In genomic region chr1:157702308-157702825, GRCh38 we compare ENCODE assay signal across 21 cellular contexts. TPM values are rescaled to one million over a fixed set of nuclear protein-coding genes. Genes with fewer than 3 reads are reported as not detected.
A peak's percentile ranks its signal among the peaks of the same experiment; 100 is the strongest.
DNase-seq lines count a peak whose midpoint lies in the region; ATAC-seq, FAIRE-seq and TF ChIP-seq lines count a peak whose summit lies in the region.
"Had no signal": no experiment of that assay in that cellular context is flagged by ENCODE, and none has a peak within 500 bp of the region (broad histone marks: within the 10 kb centered on the region; RNA-seq: fewer than 3 reads in every experiment).

No MANE protein-coding gene starts in this region.

- FAIRE-seq in HTR-8/SVneo (lab: Jason Lieb, UNC): no peak
- FAIRE-seq: RCC 7860 had no signal

- peaks cover 2% of the 10 kb centered on the region for H3K9me3 Mint-ChIP-seq in activated CD8-positive, alpha-beta T cell treated with anti-CD3 and anti-CD28 coated beads for 36 hours
- H3K9me3 Mint-ChIP-seq in activated CD8-positive, alpha-beta T cell treated with anti-CD3 and anti-CD28 coated beads, Interleukin-2, amount 10 ng/mL, durations not matched to agents 7 days and 5 days (ENCODE audit: insufficient read depth): no peaks in the 10 kb centered on the region
- H3K9me3 Mint-ChIP-seq in naive B cell: peaks cover 0 to 7% (median 0%) of the 10 kb centered on the region in 7 donors
- H3K9me3 Mint-ChIP-seq in stimulated activated naive B cell treated with anti-CD40 and anti-IgM and Interleukin-4, amounts not matched to agents 10 μg/mL and 1 μg/mL and 100 μg/mL, for 72 hours: peaks cover 7 to 9% of the 10 kb centered on the region in 2 donors
- H3K9me3 Mint-ChIP-seq: CD14-positive monocyte had no signal

- H3K36me3 ChIP-seq in DOHH2 (ENCODE audit: control insufficient read depth, low read length): no peaks in the 10 kb centered on the region
- H3K36me3 ChIP-seq: HAP-1, SJCRH30 had no signal

- H3K9me3 ChIP-seq in DOHH2 (ENCODE audit: control insufficient read depth, insufficient read depth, low read length): no peaks in the 10 kb centered on the region
- H3K9me3 ChIP-seq: HAP-1, SJCRH30 had no signal

- H3K4me3 ChIP-seq in DOHH2 (ENCODE audit: low read length): no peak overlapping the region
- H3K4me3 ChIP-seq: HAP-1, SJCRH30 had no signal

- H3K27ac ChIP-seq in DOHH2 (ENCODE audit: low read depth, low read length): no peak overlapping the region
- H3K27ac ChIP-seq: SJCRH30 had no signal

- peak overlapping the region; percentile 81 for H3K27ac Mint-ChIP-seq in activated CD8-positive, alpha-beta T cell treated with anti-CD3 and anti-CD28 coated beads for 36 hours
- H3K27ac Mint-ChIP-seq in activated CD8-positive, alpha-beta T cell treated with anti-CD3 and anti-CD28 coated beads, Interleukin-2, amount 10 ng/mL, durations not matched to agents 7 days and 5 days: no peak overlapping the region
- peak overlapping the region in 4 of 6 donors; percentile 3 to 93 (median 84) for H3K27ac Mint-ChIP-seq in naive B cell
- peak overlapping the region; percentile 93 for H3K27ac Mint-ChIP-seq in stimulated activated naive B cell treated with anti-CD40 and anti-IgM and Interleukin-4, amounts not matched to agents 10 μg/mL and 1 μg/mL and 100 μg/mL, for 72 hours
- H3K27ac Mint-ChIP-seq: CD14-positive monocyte had no signal

- H4K20me1 ChIP-seq in DOHH2 (ENCODE audit: control insufficient read depth, insufficient read depth, low read depth, low read length): no peaks in the 10 kb centered on the region

- CTCF ChIA-PET in activated CD8-positive, alpha-beta T cell treated with anti-CD3 and anti-CD28 coated beads for 36 hours (lab: Charles Lee): no interaction called here
- CTCF ChIA-PET in activated CD8-positive, alpha-beta T cell treated with anti-CD3 and anti-CD28 coated beads, Interleukin-2, amount 10 ng/mL, durations not matched to agents 7 days and 5 days (lab: Charles Lee): interaction anchor here (1.0 kb wide), 1 partner anchor 9 kb away, joined by 3 read pairs; no protein-coding TSS in a partner anchor

- peaks cover 14% of the 10 kb centered on the region for H3F3A ChIP-seq in DOHH2 (ENCODE audit: control insufficient read depth, insufficient read depth)

- no peaks in the 10 kb centered on the region for H3K36me3 Mint-ChIP-seq in activated CD8-positive, alpha-beta T cell treated with anti-CD3 and anti-CD28 coated beads for 36 hours (ENCODE audit: low read depth)
- no peaks in the 10 kb centered on the region for H3K36me3 Mint-ChIP-seq in activated CD8-positive, alpha-beta T cell treated with anti-CD3 and anti-CD28 coated beads, Interleukin-2, amount 10 ng/mL, durations not matched to agents 7 days and 5 days (ENCODE audit: low read depth)
- peaks cover 9 to 13% of the 10 kb centered on the region in 2 donors for H3K36me3 Mint-ChIP-seq in naive B cell
- peaks cover 38 to 54% of the 10 kb centered on the region in 2 donors for H3K36me3 Mint-ChIP-seq in stimulated activated naive B cell treated with anti-CD40 and anti-IgM and Interleukin-4, amounts not matched to agents 10 μg/mL and 1 μg/mL and 100 μg/mL, for 72 hours
- H3K36me3 Mint-ChIP-seq: CD14-positive monocyte had no signal

- no peaks in the 10 kb centered on the region for H3K79me2 ChIP-seq in DOHH2 (ENCODE audit: control insufficient read depth, low read length)

- H3K9me2 ChIP-seq in DOHH2 (replicated peaks; ENCODE audit: control insufficient read depth, low read length): no peaks in the 10 kb centered on the region

- H3K4me1 ChIP-seq in DOHH2 (ENCODE audit: control insufficient read depth, low read length): peaks cover 94% of the 10 kb centered on the region
- H3K4me1 ChIP-seq: HAP-1, SJCRH30 had no signal

- peak overlapping the region; percentile 15; the same call in 1 of the 2 replicates for H3K4me2 ChIP-seq in DOHH2 (ENCODE audit: low read length)

- H3K27me3 ChIP-seq in DOHH2 (ENCODE audit: control insufficient read depth, low read length): no peaks in the 10 kb centered on the region
- H3K27me3 ChIP-seq: SJCRH30 had no signal

- DNase-seq in activated CD8-positive, alpha-beta T cell treated with anti-CD3 and anti-CD28 coated beads for 36 hours: no peak
- DNase-seq in activated CD8-positive, alpha-beta T cell treated with anti-CD3 and anti-CD28 coated beads, Interleukin-2, amount 10 ng/mL, durations not matched to agents 7 days and 5 days: no peak
- DNase-seq in naive B cell (no peak), HTR-8/SVneo (ENCODE audit: insufficient read length, low spot score) (no peak)
- DNase-seq in stimulated activated naive B cell treated with anti-CD40 and anti-IgM and Interleukin-4, amounts not matched to agents 10 μg/mL and 1 μg/mL and 100 μg/mL, for 72 hours: no peak
- DNase-seq: COR-L47, DMS79, Kasumi-1, NCI-H1694 treated with DMSO at 0.1 percent for 48 hours, NCI-H2081 treated with DMSO at 0.1 percent for 48 hours, NCI-H2171 treated with DMSO at 0.1 percent for 48 hours, NCI-H526, OCI-M1, SJCRH30 had no signal

- no peak overlapping the region for H3K4me3 Mint-ChIP-seq in activated CD8-positive, alpha-beta T cell treated with anti-CD3 and anti-CD28 coated beads for 36 hours
- H3K4me3 Mint-ChIP-seq in activated CD8-positive, alpha-beta T cell treated with anti-CD3 and anti-CD28 coated beads, Interleukin-2, amount 10 ng/mL, durations not matched to agents 7 days and 5 days: no peak overlapping the region
- H3K4me3 Mint-ChIP-seq in naive B cell: peak overlapping the region in 3 of 8 donors; percentile 36 to 69 (median 65)
- peak overlapping the region in 1 of 2 donors; percentile 44 for H3K4me3 Mint-ChIP-seq in stimulated activated naive B cell treated with anti-CD40 and anti-IgM and Interleukin-4, amounts not matched to agents 10 μg/mL and 1 μg/mL and 100 μg/mL, for 72 hours

- intact Hi-C loops in activated CD8-positive, alpha-beta T cell treated with anti-CD3 and anti-CD28 coated beads for 36 hours (cut with micrococcal nuclease): no loop called here

- H3K27me3 Mint-ChIP-seq in activated CD8-positive, alpha-beta T cell treated with anti-CD3 and anti-CD28 coated beads for 36 hours: no peaks in the 10 kb centered on the region
- H3K27me3 Mint-ChIP-seq in activated CD8-positive, alpha-beta T cell treated with anti-CD3 and anti-CD28 coated beads, Interleukin-2, amount 10 ng/mL, durations not matched to agents 7 days and 5 days (ENCODE audit: low read depth): peaks cover 6% of the 10 kb centered on the region
- H3K27me3 Mint-ChIP-seq in naive B cell: no peaks in the 10 kb centered on the region
- no peaks in the 10 kb centered on the region for H3K27me3 Mint-ChIP-seq in stimulated activated naive B cell treated with anti-CD40 and anti-IgM and Interleukin-4, amounts not matched to agents 10 μg/mL and 1 μg/mL and 100 μg/mL, for 72 hours

- ATAC-seq in activated CD8-positive, alpha-beta T cell treated with anti-CD3 and anti-CD28 coated beads for 36 hours: peak; percentile 32
- ATAC-seq in activated CD8-positive, alpha-beta T cell treated with anti-CD3 and anti-CD28 coated beads, Interleukin-2, amount 10 ng/mL, durations not matched to agents 7 days and 5 days: no peak
- ATAC-seq in naive B cell (ENCODE audit: low read depth in 2 of 2): no peak
- no peak for ATAC-seq in stimulated activated naive B cell treated with anti-CD40 and anti-IgM and Interleukin-4, amounts not matched to agents 10 μg/mL and 1 μg/mL and 100 μg/mL, for 72 hours (replicated peaks)
- no peak for ATAC-seq in HG03159 (IDR thresholded peaks at IDR 0.05; ENCODE audit: unreplicated experiment)

- TF ChIP-seq CTCF in activated CD8-positive, alpha-beta T cell treated with anti-CD3 and anti-CD28 coated beads for 36 hours (IDR thresholded peaks at IDR 0.05): no peak
- TF ChIP-seq CTCF in DOHH2 (IDR thresholded peaks at IDR 0.05; ENCODE audit: low read depth, low read length, poor library complexity, severe bottlenecking): no peak

- POLR2A ChIA-PET in activated CD8-positive, alpha-beta T cell treated with anti-CD3 and anti-CD28 coated beads for 36 hours (lab: Charles Lee): no interaction called here
- POLR2A ChIA-PET in activated CD8-positive, alpha-beta T cell treated with anti-CD3 and anti-CD28 coated beads, Interleukin-2, amount 10 ng/mL, durations not matched to agents 7 days and 5 days (lab: Charles Lee): no interaction called here

- H3K4me1 Mint-ChIP-seq in activated CD8-positive, alpha-beta T cell treated with anti-CD3 and anti-CD28 coated beads for 36 hours (ENCODE audit: low read depth): peaks cover 4% of the 10 kb centered on the region
- no peaks in the 10 kb centered on the region for H3K4me1 Mint-ChIP-seq in activated CD8-positive, alpha-beta T cell treated with anti-CD3 and anti-CD28 coated beads, Interleukin-2, amount 10 ng/mL, durations not matched to agents 7 days and 5 days (ENCODE audit: low read depth)
- H3K4me1 Mint-ChIP-seq in naive B cell: peaks cover 89 to 98% (median 92%) of the 10 kb centered on the region in 3 donors
- H3K4me1 Mint-ChIP-seq in stimulated activated naive B cell treated with anti-CD40 and anti-IgM and Interleukin-4, amounts not matched to agents 10 μg/mL and 1 μg/mL and 100 μg/mL, for 72 hours: peaks cover 77 to 98% of the 10 kb centered on the region in 2 donors
- H3K4me1 Mint-ChIP-seq: CD14-positive monocyte had no signal

RNA-seq across cellular contexts. Expression of gene FCRL3, which starts 1.8 kb away (rescaled TPM):
- total RNA-seq in activated CD8-positive, alpha-beta T cell treated with anti-CD3 and anti-CD28 coated beads for 36 hours: 1 to 10 TPM; 5.7 to 6.4 TPM
- total RNA-seq in activated CD8-positive, alpha-beta T cell treated with anti-CD3 and anti-CD28 coated beads, Interleukin-2, amount 10 ng/mL, durations not matched to agents 7 days and 5 days: under 1 TPM; 0.37 to 0.42 TPM
- 100 to 1,000 TPM; 129 to 322 (median 238) TPM for polyA plus RNA-seq in naive B cell (ENCODE audit: low read depth in 6 of 6)
- total RNA-seq: A172, MCF 10A, SJCRH30 had no signal

Comparison
In these comparisons a context has a peak if more than half of its experiments do, and no peak if none do; other contexts are left out.
1. RNA of gene FCRL3, which starts 1.8 kb away (total RNA-seq): 5.7 to 6.4 TPM in activated CD8-positive, alpha-beta T cell treated with anti-CD3 and anti-CD28 coated beads for 36 hours; 0.37 to 0.42 TPM in activated CD8-positive, alpha-beta T cell treated with anti-CD3 and anti-CD28 coated beads, Interleukin-2, amount 10 ng/mL, durations not matched to agents 7 days and 5 days; every median in the first group is over 4 times any median in the second.